20 cellular contexts compared by ENCODE assay signal in the genomic region with DNA sequence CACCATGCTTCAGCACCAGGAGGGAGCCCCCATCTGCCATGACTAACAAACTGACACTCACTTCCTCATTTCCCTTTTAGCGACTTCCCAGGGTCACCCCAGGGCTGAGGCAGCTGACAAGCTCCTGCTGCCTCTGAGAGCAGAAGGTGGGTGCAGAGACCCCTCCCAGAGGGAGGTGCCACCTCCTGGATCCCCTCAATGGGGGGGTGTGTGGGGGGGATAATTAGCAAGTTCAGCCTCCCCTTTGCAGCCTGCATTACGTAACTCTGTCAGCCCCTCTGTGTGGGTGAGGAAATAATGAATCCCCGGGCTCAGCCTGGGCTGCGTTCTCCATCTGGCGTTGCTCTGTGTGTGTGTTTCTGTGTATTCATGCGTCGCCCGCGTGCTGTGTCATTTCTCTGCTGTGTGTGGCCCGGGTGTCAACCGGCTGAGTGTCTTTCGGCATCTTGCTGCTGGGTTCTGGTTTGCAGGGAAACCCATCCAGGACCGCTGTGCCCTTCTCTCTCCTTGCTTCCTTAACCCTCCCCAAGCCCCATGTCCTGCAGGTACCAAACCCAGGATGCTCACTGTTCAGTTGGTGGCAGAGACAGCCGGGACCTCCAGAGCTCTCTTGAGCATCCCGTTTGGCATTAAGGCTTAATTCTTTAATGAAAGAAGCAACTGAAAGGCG. TPM values are rescaled to one million over a fixed set of nuclear protein-coding genes. Genes with fewer than 3 reads are reported as not detected.
DNase-seq lines count a peak whose midpoint lies in the region; ATAC-seq and TF ChIP-seq lines count a peak whose summit lies in the region.
"Had no signal": no experiment of that assay in that cellular context is flagged by ENCODE, and none has a peak within 500 bp of the region (broad histone marks: within the 10 kb centered on the region; RNA-seq: fewer than 3 reads in every experiment).

No MANE protein-coding gene starts in this region.

- H3K27me3 ChIP-seq in thyroid gland, result no peaks in the 10 kb centered on the region

- ATAC-seq in HG03520 (IDR thresholded peaks at IDR 0.05; ENCODE audit: unreplicated experiment) (no peak), HG02885 (IDR thresholded peaks at IDR 0.05; ENCODE audit: poor library complexity, unreplicated experiment) (no peak)
- ATAC-seq: HCT116, Right ventricle myocardium inferior had no signal

- H3K4me1 ChIP-seq in thyroid gland, result peaks cover 14 to 18% of the 10 kb centered on the region in 2 donors
- H3K4me1 ChIP-seq: breast epithelium, tibial artery had no signal

- TF ChIP-seq POLR2A in thyroid gland (IDR thresholded peaks at IDR 0.05), result no peak

- H3K36me3 ChIP-seq in thyroid gland, result no peaks in the 10 kb centered on the region
- H3K36me3 ChIP-seq: breast epithelium, tibial artery had no signal

- H3K4me3 ChIP-seq in thyroid gland (replicated peaks in 1 of 3), result no peak overlapping the region
- H3K4me3 ChIP-seq: breast epithelium, hepatocyte, tibial artery had no signal

- H3K27ac ChIP-seq in thyroid gland, result no peak overlapping the region
- H3K27ac ChIP-seq: breast epithelium, hepatocyte, tibial artery had no signal

- TF ChIP-seq CTCF in thyroid gland (IDR thresholded peaks at IDR 0.05), result no peak

- DNase-seq in NCI-H82 (lab: John Stamatoyannopoulos, UW), result peak; percentile 32
- no peak for DNase-seq in NCI-H82 treated with DMSO at 0.1 percent for 48 hours (lab: John Stamatoyannopoulos, UW; ENCODE audit: unreplicated experiment)
- DNase-seq in NCI-H524 (lab: John Stamatoyannopoulos, UW), result peak; percentile 79 to 87
- DNase-seq in cerebellum (ENCODE audit: low spot score), result peak; percentile 54
- DNase-seq in thyroid gland, result peak; percentile 13 to 14
- DNase-seq in activated effector memory CD4-positive, alpha-beta T cell treated with anti-CD3 and anti-CD28 coated beads, Interleukin-2, amount 50 U/mL, for 16 hours, result no peak
- DNase-seq: activated CD4-positive, alpha-beta T cell treated with anti-CD3 and anti-CD28 coated beads, Interleukin-2, amount 50 U/mL, for 1 hour; activated naive CD8-positive, alpha-beta T cell treated with anti-CD3 and anti-CD28 coated beads for 36 hours; kidney glomerular epithelial cell; NCI-H187; NCI-H774; occipital lobe; T-helper 9 cell; tibial artery had no signal

- intact Hi-C loops in thyroid gland (cut with DNase I), result no loop called here

- H3K9me3 ChIP-seq in thyroid gland, result no peaks in the 10 kb centered on the region
- H3K9me3 ChIP-seq: breast epithelium, tibial artery had no signal

- WGBS in thyroid gland, 2 donors, result 32 to 35% methylated on average over 16 of the region's 16 CpGs

RNA-seq across cellular contexts. Expression of gene NOS1, which starts 28.0 kb away (rescaled TPM):
- 3.8 TPM for total RNA-seq in cerebellum
- total RNA-seq in thyroid gland, result 1 to 10 TPM in 1 of 4 donors, under 1 TPM in 2, not detected in 1; 0.13 to 2.8 (median 0.73) TPM
- total RNA-seq: activated naive CD8-positive, alpha-beta T cell treated with anti-CD3 and anti-CD28 coated beads for 36 hours; hepatocyte had no signal

Comparison
In these comparisons a context has a peak if more than half of its experiments do, and no peak if none do; other contexts are left out.
1. DNase-seq: peak in NCI-H82 (single experiment), NCI-H524 (2 of 2), cerebellum (single experiment) and thyroid gland (2 of 2); none in NCI-H82 treated with DMSO at 0.1 percent for 48 hours (single experiment) and activated effector memory CD4-positive, alpha-beta T cell treated with anti-CD3 and anti-CD28 coated beads, Interleukin-2, amount 50 U/mL, for 16 hours (single experiment).